ENCODE assay signal across 1 cellular context in genomic region chr16:2224183-2224486, GRCh38.
TF ChIP-seq lines count a peak whose summit lies in the region.

No MANE protein-coding gene starts in this region.

TF ChIP-seq in K562, 482 proteins besides CTCF, POLR2A, EP300 and RAD21:
- no peak for TF ChIP-seq YBX1 (IDR thresholded peaks at IDR 0.05)
- no peak for TF ChIP-seq ZNF444 (CRISPR knock-in tag; IDR thresholded peaks at IDR 0.05)
- TF ChIP-seq SREBF2 (CRISPR knock-in tag; IDR thresholded peaks at IDR 0.05) = 0 out of 2 replicates have a peak, but pooled peaks have one; percentile 50
- peak in 1 of 2 experiments; percentile 47; a peak in 1 of 4 replicates for TF ChIP-seq SRF (CRISPR knock-in tag; IDR thresholded peaks at IDR 0.05)
- 0 out of 2 replicates have a peak, but pooled peaks have one; percentile 10 for TF ChIP-seq SMARCE1 (IDR thresholded peaks at IDR 0.05)
- no peak for TF ChIP-seq CHAMP1 (IDR thresholded peaks at IDR 0.05)
- TF ChIP-seq, protein P1, sequence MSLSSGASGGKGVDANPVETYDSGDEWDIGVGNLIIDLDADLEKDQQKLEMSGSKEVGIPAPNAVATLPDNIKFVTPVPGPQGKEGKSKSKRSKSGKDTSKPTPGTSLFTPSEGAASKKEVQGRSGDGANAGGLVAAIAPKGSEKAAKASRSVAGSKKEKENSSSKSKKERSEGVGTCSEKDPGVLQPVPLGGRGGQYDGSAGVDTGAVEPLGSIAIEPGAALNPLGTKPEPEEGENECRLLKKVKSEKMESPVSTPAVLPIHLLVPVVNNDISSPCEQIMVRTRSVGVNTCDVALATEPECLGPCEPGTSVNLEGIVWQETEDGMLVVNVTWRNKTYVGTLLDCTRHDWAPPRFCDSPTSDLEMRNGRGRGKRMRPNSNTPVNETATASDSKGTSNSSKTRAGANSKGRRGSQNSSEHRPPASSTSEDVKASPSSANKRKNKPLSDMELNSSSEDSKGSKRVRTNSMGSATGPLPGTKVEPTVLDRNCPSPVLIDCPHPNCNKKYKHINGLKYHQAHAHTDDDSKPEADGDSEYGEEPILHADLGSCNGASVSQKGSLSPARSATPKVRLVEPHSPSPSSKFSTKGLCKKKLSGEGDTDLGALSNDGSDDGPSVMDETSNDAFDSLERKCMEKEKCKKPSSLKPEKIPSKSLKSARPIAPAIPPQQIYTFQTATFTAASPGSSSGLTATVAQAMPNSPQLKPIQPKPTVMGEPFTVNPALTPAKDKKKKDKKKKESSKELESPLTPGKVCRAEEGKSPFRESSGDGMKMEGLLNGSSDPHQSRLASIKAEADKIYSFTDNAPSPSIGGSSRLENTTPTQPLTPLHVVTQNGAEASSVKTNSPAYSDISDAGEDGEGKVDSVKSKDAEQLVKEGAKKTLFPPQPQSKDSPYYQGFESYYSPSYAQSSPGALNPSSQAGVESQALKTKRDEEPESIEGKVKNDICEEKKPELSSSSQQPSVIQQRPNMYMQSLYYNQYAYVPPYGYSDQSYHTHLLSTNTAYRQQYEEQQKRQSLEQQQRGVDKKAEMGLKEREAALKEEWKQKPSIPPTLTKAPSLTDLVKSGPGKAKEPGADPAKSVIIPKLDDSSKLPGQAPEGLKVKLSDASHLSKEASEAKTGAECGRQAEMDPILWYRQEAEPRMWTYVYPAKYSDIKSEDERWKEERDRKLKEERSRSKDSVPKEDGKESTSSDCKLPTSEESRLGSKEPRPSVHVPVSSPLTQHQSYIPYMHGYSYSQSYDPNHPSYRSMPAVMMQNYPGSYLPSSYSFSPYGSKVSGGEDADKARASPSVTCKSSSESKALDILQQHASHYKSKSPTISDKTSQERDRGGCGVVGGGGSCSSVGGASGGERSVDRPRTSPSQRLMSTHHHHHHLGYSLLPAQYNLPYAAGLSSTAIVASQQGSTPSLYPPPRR (CRISPR knock-in tag; IDR thresholded peaks at IDR 0.05; ENCODE audit: borderline replicate concordance) = no peak
- no peak for TF ChIP-seq MAFK (IDR thresholded peaks at IDR 0.05; ENCODE audit: low read length)
- TF ChIP-seq, protein P2, sequence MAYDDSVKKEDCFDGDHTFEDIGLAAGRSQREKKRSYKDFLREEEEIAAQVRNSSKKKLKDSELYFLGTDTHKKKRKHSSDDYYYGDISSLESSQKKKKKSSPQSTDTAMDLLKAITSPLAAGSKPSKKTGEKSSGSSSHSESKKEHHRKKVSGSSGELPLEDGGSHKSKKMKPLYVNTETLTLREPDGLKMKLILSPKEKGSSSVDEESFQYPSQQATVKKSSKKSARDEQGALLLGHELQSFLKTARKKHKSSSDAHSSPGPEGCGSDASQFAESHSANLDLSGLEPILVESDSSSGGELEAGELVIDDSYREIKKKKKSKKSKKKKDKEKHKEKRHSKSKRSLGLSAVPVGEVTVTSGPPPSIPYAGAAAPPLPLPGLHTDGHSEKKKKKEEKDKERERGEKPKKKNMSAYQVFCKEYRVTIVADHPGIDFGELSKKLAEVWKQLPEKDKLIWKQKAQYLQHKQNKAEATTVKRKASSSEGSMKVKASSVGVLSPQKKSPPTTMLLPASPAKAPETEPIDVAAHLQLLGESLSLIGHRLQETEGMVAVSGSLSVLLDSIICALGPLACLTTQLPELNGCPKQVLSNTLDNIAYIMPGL (CRISPR knock-in tag; IDR thresholded peaks at IDR 0.05) = 0 out of 2 replicates have a peak, but pooled peaks have one; percentile 3
- no peak for TF ChIP-seq MED1 (CRISPR knock-in tag; IDR thresholded peaks at IDR 0.05; ENCODE audit: borderline replicate concordance)
- peak; percentile 7; the same call in 1 of the 2 replicates for TF ChIP-seq TEAD4 (IDR thresholded peaks at IDR 0.05; ENCODE audit: low read length)
- TF ChIP-seq TEAD4 (CRISPR knock-in tag; IDR thresholded peaks at IDR 0.05; ENCODE audit: borderline replicate concordance) = no peak
- TF ChIP-seq, protein P3, sequence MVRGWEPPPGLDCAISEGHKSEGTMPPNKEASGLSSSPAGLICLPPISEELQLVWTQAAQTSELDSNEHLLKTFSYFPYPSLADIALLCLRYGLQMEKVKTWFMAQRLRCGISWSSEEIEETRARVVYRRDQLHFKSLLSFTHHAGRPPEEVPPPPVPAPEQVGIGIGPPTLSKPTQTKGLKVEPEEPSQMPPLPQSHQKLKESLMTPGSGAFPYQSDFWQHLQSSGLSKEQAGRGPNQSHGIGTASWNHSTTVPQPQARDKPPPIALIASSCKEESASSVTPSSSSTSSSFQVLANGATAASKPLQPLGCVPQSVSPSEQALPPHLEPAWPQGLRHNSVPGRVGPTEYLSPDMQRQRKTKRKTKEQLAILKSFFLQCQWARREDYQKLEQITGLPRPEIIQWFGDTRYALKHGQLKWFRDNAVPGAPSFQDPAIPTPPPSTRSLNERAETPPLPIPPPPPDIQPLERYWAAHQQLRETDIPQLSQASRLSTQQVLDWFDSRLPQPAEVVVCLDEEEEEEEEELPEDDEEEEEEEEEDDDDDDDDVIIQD (CRISPR knock-in tag; IDR thresholded peaks at IDR 0.05) = no peak
- no peak for TF ChIP-seq SIRT6 (IDR thresholded peaks at IDR 0.05; ENCODE audit: low read depth, low read length)
- peak; percentile 6; the same call in 1 of the 2 replicates for TF ChIP-seq BCOR (IDR thresholded peaks at IDR 0.05)
- TF ChIP-seq ZNF121 (CRISPR knock-in tag; conservative IDR thresholded peaks at IDR 0.05) = peak; percentile 96
- TF ChIP-seq SAFB (IDR thresholded peaks at IDR 0.05; ENCODE audit: borderline replicate concordance, low read depth, low read length) = no peak
- no peak for TF ChIP-seq MCM2 (IDR thresholded peaks at IDR 0.05; ENCODE audit: low read depth)
- TF ChIP-seq NCOR1 (IDR thresholded peaks at IDR 0.05) = no peak
- TF ChIP-seq HMGN3 (IDR thresholded peaks at IDR 0.05; ENCODE audit: borderline replicate concordance, extremely low read depth, insufficient read length, low read depth, low read length) = no peak
- TF ChIP-seq EWSR1 (IDR thresholded peaks at IDR 0.05; ENCODE audit: borderline replicate concordance, low read depth, partially characterized antibody) = no peak
- TF ChIP-seq MLX (CRISPR knock-in tag; conservative IDR thresholded peaks at IDR 0.05) = no peak
- TF ChIP-seq SMARCA5 (IDR thresholded peaks at IDR 0.05) = peak; percentile 73; the same call in 1 of the 2 replicates
- TF ChIP-seq FOXA3 (CRISPR knock-in tag; conservative IDR thresholded peaks at IDR 0.05 in 1 of 2, IDR thresholded peaks at IDR 0.05 in 1 of 2) = peak in 1 of 2 experiments; percentile 30; a peak in 1 of 4 replicates
- TF ChIP-seq ZNF280A (IDR thresholded peaks at IDR 0.05; ENCODE audit: low read depth, partially characterized antibody) = no peak
- no peak for TF ChIP-seq ZNF740 (CRISPR knock-in tag; IDR thresholded peaks at IDR 0.05)
- TF ChIP-seq ZNF740 (tag; IDR thresholded peaks at IDR 0.05) = no peak
- no peak for TF ChIP-seq ZSCAN32 (CRISPR knock-in tag; IDR thresholded peaks at IDR 0.05)
- peak in 1 of 2 experiments; percentile 10; a peak in 1 of 4 replicates for TF ChIP-seq SIN3A (IDR thresholded peaks at IDR 0.05; ENCODE audit: borderline replicate concordance in 2 of 2, control insufficient read depth in 1 of 2, low read depth in 2 of 2, low read length in 2 of 2)
- TF ChIP-seq NFE2L1 (tag; IDR thresholded peaks at IDR 0.05; ENCODE audit: borderline replicate concordance, low read depth) = no peak
- TF ChIP-seq ILK (tag; IDR thresholded peaks at IDR 0.05; ENCODE audit: borderline replicate concordance, low read depth) = no peak
- 0 out of 4 replicates have a peak, but pooled peaks of 1 of the 2 experiments have one; percentile 26 for TF ChIP-seq RCOR1 (IDR thresholded peaks at IDR 0.05; ENCODE audit: borderline replicate concordance in 1 of 2, low read depth in 2 of 2, low read length in 2 of 2)
- no peak for TF ChIP-seq ZNF24 (IDR thresholded peaks at IDR 0.05)
TF ChIP-seq in K562: peak in this region for 11.
